19 cellular contexts compared by ENCODE assay signal in genomic region chr13:20994441-20994821, GRCh38.
"Had no signal": no experiment of that assay in that cellular context is flagged by ENCODE, and none has a peak within 500 bp of the region (broad histone marks: within the 10 kb centered on the region; RNA-seq: fewer than 3 reads in every experiment).

No MANE protein-coding gene starts in this region.

- DNase-seq: activated CD4-positive, alpha-beta T cell treated with anti-CD3 and anti-CD28 coated beads, Interleukin-2, amount 50 U/mL, for 1 hour; activated CD4-positive, CD25-positive, alpha-beta regulatory T cell treated with anti-CD3 and anti-CD28 coated beads, Interleukin-2, amount 50 U/mL, for 72 hours; activated CD8-positive, alpha-beta memory T cell treated with anti-CD3 and anti-CD28 coated beads, Interleukin-2, amount 50 U/mL, for 4 hours; activated gamma-delta T cell; activated T-cell treated with anti-CD3 and anti-CD28 coated beads, Interleukin-2, amount 50 U/mL, for 48 hours; cerebellar nuclear complex; effector CD8-positive, alpha-beta T cell; esophagus squamous epithelium; mucosa of descending colon; naive B cell; stimulated activated CD4-positive, alpha-beta T cell treated with anti-CD3 and anti-CD28 coated beads, Interleukin-2, amount 100 ng/mL, for 24 hours; T-helper 1 cell; upper lobe of left lung had no signal

- H3K4me3 ChIP-seq: adrenal gland, esophagus squamous epithelium, mucosa of descending colon, neural progenitor cell, pancreas, upper lobe of left lung had no signal

- H3K36me3 ChIP-seq: neural progenitor cell had no signal

- H2AFZ ChIP-seq: neural progenitor cell had no signal

- H3K4me1 ChIP-seq: adrenal gland, neural progenitor cell, pancreas had no signal

- H3K4me2 ChIP-seq: neural progenitor cell had no signal

- H3K27me3 Mint-ChIP-seq: dendritic cell treated with granulocyte-macrophage colony-stimulating factor and Interleukin-4, amounts not matched to agents 40 ng/mL and 50 ng/mL, for 4 days; naive B cell; stimulated activated naive CD8-positive, alpha-beta T cell treated with anti-CD3 and anti-CD28 coated beads, Interleukin-15, Interleukin-2, amounts not matched to agents 100 ng/mL and 50 ng/mL, for 24 hours had no signal

- H3K36me3 Mint-ChIP-seq: activated naive CD4-positive, alpha-beta T cell treated with anti-CD3 and anti-CD28 coated beads, Interleukin-2, amount 50 U/mL, for 24 hours had no signal

- H3K27ac Mint-ChIP-seq: activated naive CD4-positive, alpha-beta T cell treated with anti-CD3 and anti-CD28 coated beads, Interleukin-2, amount 50 U/mL, for 24 hours; dendritic cell treated with granulocyte-macrophage colony-stimulating factor and Interleukin-4, amounts not matched to agents 40 ng/mL and 50 ng/mL, for 4 days; naive B cell; neural progenitor cell; stimulated activated naive CD8-positive, alpha-beta T cell treated with anti-CD3 and anti-CD28 coated beads, Interleukin-15, Interleukin-2, amounts not matched to agents 100 ng/mL and 50 ng/mL, for 24 hours had no signal

- H3K27ac ChIP-seq: adrenal gland, esophagus squamous epithelium, neural progenitor cell, pancreas, upper lobe of left lung had no signal

- H3K4me1 Mint-ChIP-seq: activated naive CD4-positive, alpha-beta T cell treated with anti-CD3 and anti-CD28 coated beads, Interleukin-2, amount 50 U/mL, for 24 hours; neural progenitor cell had no signal

- H3K9me3 Mint-ChIP-seq: activated naive CD4-positive, alpha-beta T cell treated with anti-CD3 and anti-CD28 coated beads, Interleukin-2, amount 50 U/mL, for 24 hours; dendritic cell treated with granulocyte-macrophage colony-stimulating factor and Interleukin-4, amounts not matched to agents 40 ng/mL and 50 ng/mL, for 4 days; naive B cell; neural progenitor cell; stimulated activated naive CD8-positive, alpha-beta T cell treated with anti-CD3 and anti-CD28 coated beads, Interleukin-15, Interleukin-2, amounts not matched to agents 100 ng/mL and 50 ng/mL, for 24 hours had no signal

- H3K4me3 Mint-ChIP-seq: activated naive CD4-positive, alpha-beta T cell treated with anti-CD3 and anti-CD28 coated beads, Interleukin-2, amount 50 U/mL, for 24 hours; dendritic cell treated with granulocyte-macrophage colony-stimulating factor and Interleukin-4, amounts not matched to agents 40 ng/mL and 50 ng/mL, for 4 days; naive B cell; neural progenitor cell; stimulated activated naive CD8-positive, alpha-beta T cell treated with anti-CD3 and anti-CD28 coated beads, Interleukin-15, Interleukin-2, amounts not matched to agents 100 ng/mL and 50 ng/mL, for 24 hours had no signal

- H3K9ac ChIP-seq: neural progenitor cell had no signal

- H3K27me3 ChIP-seq: adrenal gland, esophagus squamous epithelium, neural progenitor cell, pancreas, upper lobe of left lung had no signal

- H3K9me3 ChIP-seq: adrenal gland, esophagus squamous epithelium, mucosa of descending colon, pancreas, upper lobe of left lung had no signal
